In genomic region chr1:172041689-172042088, GRCh38 we compare ENCODE assay signal across 8 cellular contexts.
DNase-seq lines count a peak whose midpoint lies in the region; ATAC-seq, FAIRE-seq and TF ChIP-seq lines count a peak whose summit lies in the region.

No MANE protein-coding gene starts in this region.

- no peak overlapping the region for H3K4me2 ChIP-seq in PC-9

- no peaks in the 10 kb centered on the region for H3K36me3 ChIP-seq in PC-9 (ENCODE audit: low read depth)
- peaks cover 0 to 14% (median 0%) of the 10 kb centered on the region in 3 donors for H3K36me3 ChIP-seq in esophagus squamous epithelium
- peaks cover 0 to 4% of the 10 kb centered on the region in 2 donors for H3K36me3 ChIP-seq in gastrocnemius medialis

- no TSS peak for BruUV-seq in PC-9 (replicated peaks; lab: Mats Ljungman, UMichigan)

- H3K4me1 ChIP-seq in PC-9 (replicated peaks; ENCODE audit: insufficient read depth) (0 out of 2 replicates have a peak, but pooled peaks cover 7% of the 10 kb centered on the region), esophagus squamous epithelium (peaks cover 0 to 7% (median 0%) of the 10 kb centered on the region in 3 donors), gastrocnemius medialis (no peaks in the 10 kb centered on the region)

- no peaks in the 10 kb centered on the region for H4K20me1 ChIP-seq in PC-9 (ENCODE audit: insufficient read depth)

- peaks cover 0 to 3% (median 0%) of the 10 kb centered on the region in 7 donors for H3K9me3 Mint-ChIP-seq in CD14-positive monocyte

- no peak for TF ChIP-seq POLR2A in esophagus squamous epithelium (IDR thresholded peaks at IDR 0.05)
- no peak for TF ChIP-seq POLR2A in gastrocnemius medialis (IDR thresholded peaks at IDR 0.05)
- no peak for TF ChIP-seq POLR2A in H54 (IDR thresholded peaks at IDR 0.05; ENCODE audit: low read depth, low read length)

- no peaks in the 10 kb centered on the region for H3K79me2 ChIP-seq in PC-9 (ENCODE audit: low read depth)

- H3K27me3 ChIP-seq in PC-9 (ENCODE audit: insufficient read depth, low read depth) (no peaks in the 10 kb centered on the region), esophagus squamous epithelium (no peaks in the 10 kb centered on the region), gastrocnemius medialis (no peaks in the 10 kb centered on the region)

- H3K9me3 ChIP-seq in PC-9 (ENCODE audit: insufficient read depth, low read depth) (no peaks in the 10 kb centered on the region), esophagus squamous epithelium (no peaks in the 10 kb centered on the region), gastrocnemius medialis (no peaks in the 10 kb centered on the region)

- H3K4me3 ChIP-seq in PC-9 (no peak overlapping the region), esophagus squamous epithelium (no peak overlapping the region), gastrocnemius medialis (no peak overlapping the region)

- no peaks in the 10 kb centered on the region for H3K36me3 Mint-ChIP-seq in CD14-positive monocyte

- in situ Hi-C loops in gastrocnemius medialis (cut with MboI; ENCODE audit: low sequenced_read_pairs in 4 of 4) = no loop called here

- H3K4me1 Mint-ChIP-seq in CD14-positive monocyte = no peaks in the 10 kb centered on the region

- no peak overlapping the region for H3K4me3 Mint-ChIP-seq in CD14-positive monocyte

- no peak for FAIRE-seq in H54 (lab: Jason Lieb, UNC)

- peaks cover 2% of the 10 kb centered on the region; the same call in 1 of the 2 replicates for H3K9me2 ChIP-seq in PC-9 (ENCODE audit: insufficient read depth)

- no peak overlapping the region for H2AFZ ChIP-seq in PC-9

- TF ChIP-seq CTCF in PC-9 (conservative IDR thresholded peaks at IDR 0.05) = peak; percentile 57
- peak in 4 of 6 experiments; percentile 25 to 45 (median 30) for TF ChIP-seq CTCF in esophagus squamous epithelium (IDR thresholded peaks at IDR 0.05)
- TF ChIP-seq CTCF in gastrocnemius medialis (IDR thresholded peaks at IDR 0.05 in 4 of 5, conservative IDR thresholded peaks at IDR 0.05 in 1 of 5) = peak in 3 of 5 experiments; percentile 11 to 29 (median 25)
- no peak for TF ChIP-seq CTCF in CD14-positive monocyte (IDR thresholded peaks at IDR 0.05)

- no peak overlapping the region for H3K27ac Mint-ChIP-seq in CD14-positive monocyte

- no peaks in the 10 kb centered on the region for H3F3A ChIP-seq in PC-9 (ENCODE audit: insufficient read depth, low read depth)

- DNase-seq in EH (ENCODE audit: low read depth) = peak; percentile 20
- DNase-seq in PC-9 = no peak
- DNase-seq in esophagus squamous epithelium (lab: John Stamatoyannopoulos, UW) = no peak
- DNase-seq in gastrocnemius medialis = no peak
- DNase-seq in H54 (ENCODE audit: insufficient read length, low spot score) = no peak
- no peak for DNase-seq in CD14-positive monocyte (ENCODE audit: low spot score)
- no peak for DNase-seq in superior temporal gyrus (ENCODE audit: extremely low spot score)
- no peak for DNase-seq in stimulated activated CD4-positive, alpha-beta T cell treated with anti-CD3 and anti-CD28 coated beads, Interleukin-4, amount 100 ng/mL, for 4 hours

- intact Hi-C loops in PC-9 (cut with micrococcal nuclease; ENCODE audit: unreplicated experiment) = loop anchor here (1.0 kb wide), 1 partner anchor 358 kb away; no protein-coding TSS in a partner anchor
- intact Hi-C loops in esophagus squamous epithelium (cut with DNase I) = no loop called here
- intact Hi-C loops in gastrocnemius medialis (cut with DNase I; ENCODE audit: low total_unique reads) = no loop called here
- intact Hi-C loops in CD14-positive monocyte (cut with micrococcal nuclease) = no loop called here

- CTCF ChIA-PET in PC-9 (lab: Charles Lee) = no interaction called here

- no peaks in the 10 kb centered on the region for H3K27me3 Mint-ChIP-seq in CD14-positive monocyte (ENCODE audit: low read depth in 3 of 3)

- H3K27ac ChIP-seq in PC-9 = no peak overlapping the region
- H3K27ac ChIP-seq in esophagus squamous epithelium = no peak overlapping the region
- H3K27ac ChIP-seq in gastrocnemius medialis = no peak overlapping the region

- POLR2A ChIA-PET in PC-9 (lab: Charles Lee; ENCODE audit: unreplicated experiment) = no interaction called here

- ATAC-seq in gastrocnemius medialis = peak; percentile 30 to 44
